8 cellular contexts compared by ENCODE assay signal in genomic region chr18:74496508-74497307, GRCh38. TPM values are rescaled to one million over a fixed set of nuclear protein-coding genes. Genes with fewer than 3 reads are reported as not detected.
A peak's percentile ranks its signal among the peaks of the same experiment; 100 is the strongest.
DNase-seq lines count a peak whose midpoint lies in the region; ATAC-seq and TF ChIP-seq lines count a peak whose summit lies in the region.

No MANE protein-coding gene starts in this region.

- H3K27ac ChIP-seq in endodermal cell (ENCODE audit: low read depth, low read length) (peak overlapping the region; percentile 91), substantia nigra (ENCODE audit: low read depth, low read length, poor library complexity, severe bottlenecking) (peak overlapping the region; percentile 96)

- H3K36me3 Mint-ChIP-seq in activated CD4-positive, alpha-beta T cell treated with anti-CD3 and anti-CD28 coated beads for 36 hours (ENCODE audit: low read depth) = peaks cover 23% of the 10 kb centered on the region
- H3K36me3 Mint-ChIP-seq in endodermal cell (ENCODE audit: low read depth) = peaks cover 40% of the 10 kb centered on the region

- ATAC-seq in activated CD4-positive, alpha-beta T cell treated with anti-CD3 and anti-CD28 coated beads for 36 hours = peak; percentile 11

- POLR2A ChIA-PET in activated CD4-positive, alpha-beta T cell treated with anti-CD3 and anti-CD28 coated beads for 36 hours (lab: Charles Lee) = interaction anchor here (1.0 to 1.4 kb wide), 2 partner anchors 12 to 99 kb away, joined by 3 to 4 read pairs; no protein-coding TSS in a partner anchor

- H3K4me1 ChIP-seq in endodermal cell (ENCODE audit: control insufficient read depth, insufficient read depth, low read length) = peaks cover 6% of the 10 kb centered on the region

- no peaks in the 10 kb centered on the region for H3K27me3 Mint-ChIP-seq in activated CD4-positive, alpha-beta T cell treated with anti-CD3 and anti-CD28 coated beads for 36 hours
- H3K27me3 Mint-ChIP-seq in endodermal cell (ENCODE audit: insufficient read depth) = peaks cover 3% of the 10 kb centered on the region

- intact Hi-C loops in activated CD4-positive, alpha-beta T cell treated with anti-CD3 and anti-CD28 coated beads for 36 hours (cut with DNase I, micrococcal nuclease) = loop anchor here (1.0 to 10.0 kb wide), 10 partner anchors 101 to 1996 kb away; partner anchors contain the start of genes PTGR3 (in 1 of the 2), TIMM21 (in 1 of the 2), TSHZ1 (in 1 of the 2) and ZNF407 (in 1 of the 2)

- CTCF ChIA-PET in activated CD4-positive, alpha-beta T cell treated with anti-CD3 and anti-CD28 coated beads for 36 hours (lab: Charles Lee) = interaction anchor here (0.6 to 1.6 kb wide), 3 partner anchors 72 to 300 kb away, joined by 3 to 4 read pairs (median 3); no protein-coding TSS in a partner anchor

- peak; percentile 54 for DNase-seq in NCI-H82 (lab: John Stamatoyannopoulos, UW)
- no peak for DNase-seq in NCI-H82 treated with DMSO at 0.1 percent for 48 hours (lab: John Stamatoyannopoulos, UW; ENCODE audit: unreplicated experiment)
- DNase-seq in HCEC 1CT = peak; percentile 64
- DNase-seq in LHCN-M2 (ENCODE audit: low read depth) = peak; percentile 60
- peak; percentile 62 for DNase-seq in activated CD4-positive, alpha-beta T cell treated with anti-CD3 and anti-CD28 coated beads for 36 hours
- peak; percentile 83 for DNase-seq in endodermal cell
- peak; percentile 64 for DNase-seq in midbrain (lab: John Stamatoyannopoulos, UW)
- peak in 31 of 49 donors; percentile 59 to 85 (median 73) for DNase-seq in substantia nigra (lab: John Stamatoyannopoulos, UW)

- H3K4me1 Mint-ChIP-seq in activated CD4-positive, alpha-beta T cell treated with anti-CD3 and anti-CD28 coated beads for 36 hours = peaks cover 43% of the 10 kb centered on the region
- peaks cover 45% of the 10 kb centered on the region for H3K4me1 Mint-ChIP-seq in endodermal cell

- peak overlapping the region; percentile 98 for H3K4me3 ChIP-seq in endodermal cell (ENCODE audit: low read length)

- no peaks in the 10 kb centered on the region for H3K9me3 Mint-ChIP-seq in activated CD4-positive, alpha-beta T cell treated with anti-CD3 and anti-CD28 coated beads for 36 hours (ENCODE audit: low read depth)
- H3K9me3 Mint-ChIP-seq in endodermal cell = peaks cover 8% of the 10 kb centered on the region

- no peaks in the 10 kb centered on the region for H3K27me3 ChIP-seq in endodermal cell (ENCODE audit: control insufficient read depth, insufficient read depth, low read length, poor library complexity, severe bottlenecking)

- peaks cover 6% of the 10 kb centered on the region for H3K9me3 ChIP-seq in endodermal cell (ENCODE audit: control insufficient read depth, low read length)

- peak overlapping the region; percentile 81 for H3K4me3 Mint-ChIP-seq in activated CD4-positive, alpha-beta T cell treated with anti-CD3 and anti-CD28 coated beads for 36 hours
- peak overlapping the region; percentile 91 for H3K4me3 Mint-ChIP-seq in endodermal cell

- peak; percentile 52 for TF ChIP-seq CTCF in endodermal cell (conservative IDR thresholded peaks at IDR 0.05)

- H3K27ac Mint-ChIP-seq in activated CD4-positive, alpha-beta T cell treated with anti-CD3 and anti-CD28 coated beads for 36 hours = peak overlapping the region; percentile 100
- H3K27ac Mint-ChIP-seq in endodermal cell = peak overlapping the region; percentile 85

- H3K36me3 ChIP-seq in endodermal cell (ENCODE audit: control insufficient read depth, insufficient read depth, low read length) = peaks cover 43% of the 10 kb centered on the region

- 4 to 23% methylated on average over 9 to 48 of the region's 48 CpGs for WGBS in endodermal cell (ENCODE audit: insufficient coverage in 1 of 2, insufficient read length in 1 of 2), 2 experiments

- peak overlapping the region; percentile 90 for H3K9ac ChIP-seq in endodermal cell (ENCODE audit: extremely low read depth, low read length, poor library complexity, severe bottlenecking)

RNA-seq across cellular contexts. Expression of gene CNDP2, which starts 0.5 kb away (rescaled TPM):
- total RNA-seq in LHCN-M2 (2014; rRNA removed) (62.8 and 65.3 TPM in 2 replicates), endodermal cell (100 to 1,000 TPM; 385 to 416 TPM)
- 87.9 TPM for polyA plus RNA-seq in LHCN-M2 (2012)
- total RNA-seq in activated CD4-positive, alpha-beta T cell treated with anti-CD3 and anti-CD28 coated beads for 36 hours = 100 to 1,000 TPM; 128 to 146 TPM
- 105 TPM for polyA plus RNA-seq in endodermal cell (2013, experiment 1 of 2)
- 105 TPM for polyA plus RNA-seq in endodermal cell (2013, experiment 2 of 2)

RNA-seq across cellular contexts. Expression of gene CNDP1, which starts 37.6 kb away (rescaled TPM):
- total RNA-seq in LHCN-M2 (2014; rRNA removed) = not detected in 2 replicates
- polyA plus RNA-seq in LHCN-M2 (2012) = not detected
- total RNA-seq in activated CD4-positive, alpha-beta T cell treated with anti-CD3 and anti-CD28 coated beads for 36 hours = not detected
- total RNA-seq in endodermal cell = under 1 TPM in 1 of 2 donors, not detected in 1; 0.51 TPM
- 0.07 TPM for polyA plus RNA-seq in endodermal cell (2013, experiment 1 of 2)
- not detected for polyA plus RNA-seq in endodermal cell (2013, experiment 2 of 2)

RNA-seq across cellular contexts. Expression of gene DIPK1C, which starts 39.6 kb away (rescaled TPM):
- total RNA-seq in LHCN-M2 (2014; rRNA removed) (not detected in 2 replicates), endodermal cell (under 1 TPM in 1 of 2 donors, not detected in 1; 0.13 TPM)
- polyA plus RNA-seq in LHCN-M2 (2012) = not detected
- not detected for total RNA-seq in activated CD4-positive, alpha-beta T cell treated with anti-CD3 and anti-CD28 coated beads for 36 hours
- 0.71 TPM for polyA plus RNA-seq in endodermal cell (2013, experiment 1 of 2)
- 0.99 TPM for polyA plus RNA-seq in endodermal cell (2013, experiment 2 of 2)
